Comparison of ENCODE assay signal across 8 cellular contexts in genomic region chr9:112379177-112380101, GRCh38. TPM values are rescaled to one million over a fixed set of nuclear protein-coding genes. Genes with fewer than 3 reads are reported as not detected.
DNase-seq lines count a peak whose midpoint lies in the region; ATAC-seq and TF ChIP-seq lines count a peak whose summit lies in the region.

No MANE protein-coding gene starts in this region.

- peak overlapping the region; percentile 87 for H3K9ac ChIP-seq in IMR-90 (ENCODE audit: low read depth, low read length)

- H3K27ac ChIP-seq in IMR-90 (ENCODE audit: insufficient read depth, low read length) (peak overlapping the region; percentile 94), OCI-LY7 (ENCODE audit: low read depth, low read length, poor library complexity, severe bottlenecking) (peak overlapping the region; percentile 51)

- peaks cover 8% of the 10 kb centered on the region; the same call in 1 of the 2 replicates for H3K79me2 ChIP-seq in OCI-LY7 (ENCODE audit: insufficient read depth, low read depth, low read length)

- H3K14ac ChIP-seq in IMR-90 (replicated peaks; ENCODE audit: low read depth, low read length): peak overlapping the region; percentile 91

- H2AK5ac ChIP-seq in IMR-90 (ENCODE audit: low read depth, low read length): no peak overlapping the region

- no peak overlapping the region for H2AK9ac ChIP-seq in IMR-90 (replicated peaks; ENCODE audit: low read depth, low read length, poor library complexity)

- H3K9me3 ChIP-seq in IMR-90 (ENCODE audit: control insufficient read depth, insufficient read depth, low read length) (no peaks in the 10 kb centered on the region), OCI-LY7 (ENCODE audit: low read length) (no peaks in the 10 kb centered on the region)

- intact Hi-C loops in IMR-90 (cut with micrococcal nuclease) (loop anchor here (5.0 kb wide), 1 partner anchor 333 kb away; no protein-coding TSS in a partner anchor), OCI-LY7 (cut with micrococcal nuclease; ENCODE audit: unreplicated experiment) (loop anchor here (2.0 to 5.0 kb wide), 4 partner anchors 45 to 428 kb away; partner anchors contain the start of genes INIP and KIAA1958)

- peak overlapping the region; percentile 38; the same call in 1 of the 2 replicates for H2BK20ac ChIP-seq in IMR-90 (ENCODE audit: low read depth, low read length)

- TF ChIP-seq POLR2A in IMR-90 (IDR thresholded peaks at IDR 0.05; ENCODE audit: low read depth, low read length): peak; percentile 96

- peak overlapping the region; percentile 77 for H3K23ac ChIP-seq in IMR-90 (ENCODE audit: low read depth, low read length)

- 0 out of 2 replicates have a peak, but pooled peaks have one; percentile 6 for TF ChIP-seq CTCF in IMR-90 (conservative IDR thresholded peaks at IDR 0.05; ENCODE audit: low read depth, low read length)
- TF ChIP-seq CTCF in OCI-LY7 (conservative IDR thresholded peaks at IDR 0.05; ENCODE audit: low read length): no peak
- no peak for TF ChIP-seq CTCF in epithelial cell of proximal tubule (conservative IDR thresholded peaks at IDR 0.05; ENCODE audit: low read depth, low read length)

- CTCF ChIA-PET in IMR-90 (lab: Yijun Ruan, JAX) (interaction anchor here (0.6 to 1.0 kb wide), 6 partner anchors 18 to 267 kb away, joined by 3 to 7 read pairs (median 3); no protein-coding TSS in a partner anchor), OCI-LY7 (lab: Charles Lee; ENCODE audit: unreplicated experiment) (interaction anchor here (0.5 to 0.7 kb wide), 2 partner anchors 335 to 843 kb away, joined by 3 to 5 read pairs; no protein-coding TSS in a partner anchor)

- peak; percentile 82 for ATAC-seq in GM21529 (IDR thresholded peaks at IDR 0.05; ENCODE audit: unreplicated experiment)
- peak; percentile 94 for ATAC-seq in IMR-90 (ENCODE audit: low read depth)

- H2AFZ ChIP-seq in IMR-90 (replicated peaks; ENCODE audit: low read length, poor library complexity): peak overlapping the region; percentile 97
- peak overlapping the region; percentile 90 for H2AFZ ChIP-seq in OCI-LY7 (ENCODE audit: low read length)

- in situ Hi-C loops in IMR-90 (cut with MboI; ENCODE audit: low sequenced_read_pairs): no loop called here

- peak overlapping the region; percentile 91 for H3K56ac ChIP-seq in IMR-90 (ENCODE audit: extremely low read depth, insufficient read depth, low read length)

- peak overlapping the region; percentile 51 for H4K5ac ChIP-seq in IMR-90 (ENCODE audit: low read depth, low read length)

- BruUV-seq in IMR-90 (replicated peaks; lab: Mats Ljungman, UMichigan) (TSS peak; percentile 51), OCI-LY7 (replicated peaks; lab: Mats Ljungman, UMichigan) (TSS peak; percentile 65)

- 1% methylated on average over 17 of the region's 57 CpGs; no CpG with 5 or more reads in 1 of the 2 experiments for WGBS in IMR-90 (ENCODE audit: extremely low coverage in 2 of 2, insufficient read length in 1 of 2), 2 experiments

- POLR2A ChIA-PET in IMR-90 (lab: Charles Lee; ENCODE audit: unreplicated experiment) (interaction anchor here (0.5 to 0.9 kb wide), 4 partner anchors 23 to 214 kb away, joined by 3 to 6 read pairs (median 4); no protein-coding TSS in a partner anchor), OCI-LY7 (lab: Charles Lee) (interaction anchor here (0.5 to 2.0 kb wide), 17 partner anchors 10 to 622 kb away, joined by 3 to 6 read pairs (median 3); partner anchors contain the start of gene INIP)

- no peaks in the 10 kb centered on the region for H3K9me2 ChIP-seq in OCI-LY7 (ENCODE audit: insufficient read depth, low read length)

- H4K8ac ChIP-seq in IMR-90 (ENCODE audit: low read depth in 2 of 2, low read length in 2 of 2): peak overlapping the region in 1 of 2 experiments; percentile 90; a peak in 3 of 4 replicates

- no peaks in the 10 kb centered on the region for H4K20me1 ChIP-seq in IMR-90 (ENCODE audit: insufficient read depth, low read length)
- no peaks in the 10 kb centered on the region for H4K20me1 ChIP-seq in OCI-LY7 (ENCODE audit: insufficient read depth, low read length)

- H3K4ac ChIP-seq in IMR-90 (ENCODE audit: low read depth, low read length): peak overlapping the region; percentile 80

- no peak overlapping the region for H2BK15ac ChIP-seq in IMR-90 (ENCODE audit: low read depth, low read length)

- peak overlapping the region; percentile 71 for H3K18ac ChIP-seq in IMR-90 (ENCODE audit: low read depth, low read length)

- 0 out of 2 replicates have a peak, but pooled peaks have one; percentile 2 for TF ChIP-seq RAD21 in IMR-90 (IDR thresholded peaks at IDR 0.05; ENCODE audit: low read length)

- H3K4me2 ChIP-seq in IMR-90 (ENCODE audit: low read depth, low read length) (peak overlapping the region; percentile 76), OCI-LY7 (ENCODE audit: low read length) (peak overlapping the region; percentile 81)

- H2BK120ac ChIP-seq in IMR-90 (ENCODE audit: low read depth, low read length): peak overlapping the region; percentile 84

- peak overlapping the region; percentile 85 for H4K91ac ChIP-seq in IMR-90 (ENCODE audit: insufficient read depth, low read depth, low read length)

- H3K27me3 ChIP-seq in IMR-90 (ENCODE audit: control insufficient read depth, insufficient read depth, low read length): no peaks in the 10 kb centered on the region

- H3K4me3 ChIP-seq in IMR-90 (ENCODE audit: insufficient read depth, low read depth, low read length): peak overlapping the region; percentile 75
- H3K4me3 ChIP-seq in OCI-LY7 (ENCODE audit: low read depth, low read length, poor library complexity, severe bottlenecking): peak overlapping the region; percentile 90
- H3K4me3 ChIP-seq in epithelial cell of proximal tubule (ENCODE audit: low read depth, low read length): peak overlapping the region; percentile 82

- dilution Hi-C loops in IMR-90 (cut with HindIII; ENCODE audit: low sequenced_read_pairs, unreplicated experiment): no loop called here

- H3K4me1 ChIP-seq in IMR-90 (ENCODE audit: control insufficient read depth, insufficient read depth, low read length) (peaks cover 3% of the 10 kb centered on the region; the same call in 1 of the 2 replicates), OCI-LY7 (ENCODE audit: insufficient read depth, low read length, poor library complexity, severe bottlenecking) (peaks cover 42% of the 10 kb centered on the region)

- peak overlapping the region; percentile 84 for H2BK5ac ChIP-seq in IMR-90 (ENCODE audit: low read depth, low read length, poor library complexity, severe bottlenecking)

- no peaks in the 10 kb centered on the region for H3K36me3 ChIP-seq in IMR-90 (ENCODE audit: control insufficient read depth, insufficient read depth, low read length)
- no peaks in the 10 kb centered on the region for H3K36me3 ChIP-seq in OCI-LY7 (ENCODE audit: insufficient read depth, low read length)

- DNase-seq in DMS114 treated with DMSO at 0.1 percent for 48 hours (lab: John Stamatoyannopoulos, UW; ENCODE audit: unreplicated experiment) (peak; percentile 94), IMR-90 (peak; percentile 97), OCI-LY7 (ENCODE audit: low spot score) (peak; percentile 97), activated T-cell treated with anti-CD3 and anti-CD28 coated beads for 48 hours (ENCODE audit: low read depth) (peak; percentile 97), epithelial cell of proximal tubule (ENCODE audit: low read depth) (no peak), mucosa of gallbladder (ENCODE audit: low spot score) (peak; percentile 100)
- peak; percentile 99 for DNase-seq in stimulated activated CD8-positive, alpha-beta memory T cell treated with anti-CD3 and anti-CD28 coated beads, Interleukin-4, amount 100 ng/mL, for 24 hours (ENCODE audit: low read depth)

- peaks cover 5% of the 10 kb centered on the region for H3K9me1 ChIP-seq in IMR-90 (ENCODE audit: insufficient read depth, low read length)

- peaks cover 17 to 55% of the 10 kb centered on the region in 2 experiments for H3K79me1 ChIP-seq in IMR-90 (ENCODE audit: low read depth in 1 of 2, low read length in 2 of 2)

TF ChIP-seq in IMR-90, 13 proteins besides CTCF, POLR2A, EP300 and RAD21:
- TF ChIP-seq MAZ (IDR thresholded peaks at IDR 0.05; ENCODE audit: borderline replicate concordance, low read depth, low read length) (peak; percentile 76; the same call in 1 of the 2 replicates), SMC3 (IDR thresholded peaks at IDR 0.05; ENCODE audit: low read depth, low read length) (no peak), FOS (IDR thresholded peaks at IDR 0.05; ENCODE audit: low read depth, low read length) (no peak)

RNA-seq across cellular contexts. Expression of gene HSDL2, which starts 0.5 kb away (rescaled TPM):
- total RNA-seq in IMR-90 (2012; rRNA removed) (58.6 and 65.8 TPM in 2 replicates), OCI-LY7 (2022) (16.6 and 17.1 TPM in 2 replicates), epithelial cell of proximal tubule (25.3 and 34.0 TPM in 2 replicates), mucosa of gallbladder (40.3 TPM)
- 13.5 and 17.7 TPM in 2 replicates for polyA plus RNA-seq in IMR-90 (2012; rRNA removed)
- 4.0 and 4.8 TPM in 2 replicates for polyA plus RNA-seq in IMR-90 (2012; cell fraction: cytosol; rRNA removed)
- 1.0 and 9.3 TPM in 2 replicates for polyA plus RNA-seq in IMR-90 (2012; cell fraction: nucleus; rRNA removed; ENCODE audit: low replicate concordance)
- total RNA-seq in OCI-LY7 (2014; rRNA removed; shearing (Covaris generic)): 10.0 and 12.7 TPM in 2 replicates

RNA-seq across cellular contexts. Expression of gene PTBP3, which starts 46.0 kb away (rescaled TPM):
- 15.6 and 17.5 TPM in 2 replicates for total RNA-seq in IMR-90 (2012; rRNA removed)
- polyA plus RNA-seq in IMR-90 (2012; rRNA removed): 8.6 and 11.3 TPM in 2 replicates
- polyA plus RNA-seq in IMR-90 (2012; cell fraction: cytosol; rRNA removed): 2.1 and 5.1 TPM in 2 replicates
- 10.0 and 15.9 TPM in 2 replicates for polyA plus RNA-seq in IMR-90 (2012; cell fraction: nucleus; rRNA removed; ENCODE audit: low replicate concordance)
- 33.2 and 38.1 TPM in 2 replicates for total RNA-seq in OCI-LY7 (2014; rRNA removed; shearing (Covaris generic))
- total RNA-seq in OCI-LY7 (2022): 98.2 and 129 TPM in 2 replicates
- total RNA-seq in epithelial cell of proximal tubule: 109 and 210 TPM in 2 replicates
- total RNA-seq in mucosa of gallbladder: 65.2 TPM
